ENCODE assay signal across 28 cellular contexts in genomic region chr1:151702936-151703335, GRCh38. TPM values are rescaled to one million over a fixed set of nuclear protein-coding genes. Genes with fewer than 3 reads are reported as not detected.
"Had no signal": no experiment of that assay in that cellular context is flagged by ENCODE, and none has a peak within 500 bp of the region (broad histone marks: within the 10 kb centered on the region; RNA-seq: fewer than 3 reads in every experiment).

No MANE protein-coding gene starts in this region.

- H3K79me2 ChIP-seq: hepatocyte had no signal

- H3K27me3 Mint-ChIP-seq: activated naive CD8-positive, alpha-beta T cell treated with anti-CD3 and anti-CD28 coated beads for 36 hours had no signal

- H3K27ac Mint-ChIP-seq: activated naive CD8-positive, alpha-beta T cell treated with anti-CD3 and anti-CD28 coated beads for 36 hours; activated T-helper 2 cell treated with anti-CD3 and anti-CD28 coated beads, Interferon-gamma antibody, Interleukin-2, Interleukin-4, amounts not matched to agents 10 μg/mL and 5 μg/mL and 100 μg/mL, durations not matched to agents 14 hours and 24 hours and 36 hours; nephron; T-helper 1 cell treated with Interleukin-12 subunit alpha and Interleukin-12 subunit beta and Interleukin-4 antibody, amounts not matched to agents 30 μg/mL and 1 μg/mL, for 36 hours had no signal

- H2AFZ ChIP-seq: hepatocyte had no signal

- H3K4me1 ChIP-seq: breast epithelium, foreskin keratinocyte, right lobe of liver, testis, uterus had no signal

- ATAC-seq: activated T-cell treated with anti-CD3 and anti-CD28 coated beads, Interleukin-2, amount 50 U/mL, for 4 hours; foreskin keratinocyte had no signal

- H3K4me3 ChIP-seq: breast epithelium, coronary artery, hepatocyte, right lobe of liver, testis, uterus had no signal

- H3K9me3 ChIP-seq: breast epithelium, right lobe of liver, testis, uterus had no signal

- H3K9me3 Mint-ChIP-seq: activated naive CD8-positive, alpha-beta T cell treated with anti-CD3 and anti-CD28 coated beads for 36 hours; activated T-cell treated with anti-CD3 and anti-CD28 coated beads, Interleukin-2, amount 50 U/mL, for 4 hours; activated T-helper 2 cell treated with anti-CD3 and anti-CD28 coated beads, Interferon-gamma antibody, Interleukin-2, Interleukin-4, amounts not matched to agents 10 μg/mL and 5 μg/mL and 100 μg/mL, durations not matched to agents 14 hours and 24 hours and 36 hours; nephron; T-helper 1 cell treated with Interleukin-12 subunit alpha and Interleukin-12 subunit beta and Interleukin-4 antibody, amounts not matched to agents 30 μg/mL and 1 μg/mL, for 36 hours had no signal

- H3K36me3 ChIP-seq: breast epithelium, uterus had no signal

- H3K27ac ChIP-seq: breast epithelium, coronary artery, foreskin keratinocyte, hepatocyte, right lobe of liver, testis, uterus had no signal

- DNase-seq: activated CD4-positive, alpha-beta T cell treated with anti-CD3 and anti-CD28 coated beads for 4 hours; activated CD4-positive, alpha-beta T cell treated with anti-CD3 and anti-CD28 coated beads, Interleukin-2, amount 50 U/mL, for 48 hours; activated CD4-positive, CD25-positive, alpha-beta regulatory T cell; activated CD8-positive, alpha-beta memory T cell treated with anti-CD3 and anti-CD28 coated beads, Interleukin-2, amount 50 U/mL, for 48 hours; activated naive CD4-positive, alpha-beta T cell; activated naive CD8-positive, alpha-beta T cell treated with anti-CD3 and anti-CD28 coated beads for 36 hours; activated T-cell treated with anti-CD3 and anti-CD28 coated beads, Interleukin-2, amount 50 U/mL, for 4 hours; erythroblast; foreskin keratinocyte; nucleus accumbens; right lobe of liver; small intestine; stimulated activated CD4-positive, alpha-beta T cell treated with anti-CD3 and anti-CD28 coated beads, Interleukin-2, amount 100 ng/mL, for 24 hours; stimulated activated naive CD4-positive, alpha-beta T cell; T1000; testis; trophoblast cell; uterus had no signal

- H3K4me1 Mint-ChIP-seq: activated naive CD8-positive, alpha-beta T cell treated with anti-CD3 and anti-CD28 coated beads for 36 hours; nephron had no signal

- H3K4me2 ChIP-seq: hepatocyte had no signal

- H3K27me3 ChIP-seq: breast epithelium, foreskin keratinocyte, hepatocyte, right lobe of liver, testis, uterus had no signal

- H3K4me3 Mint-ChIP-seq: activated naive CD8-positive, alpha-beta T cell treated with anti-CD3 and anti-CD28 coated beads for 36 hours; activated T-cell treated with anti-CD3 and anti-CD28 coated beads, Interleukin-2, amount 50 U/mL, for 4 hours; nephron; T-helper 1 cell treated with Interleukin-12 subunit alpha and Interleukin-12 subunit beta and Interleukin-4 antibody, amounts not matched to agents 30 μg/mL and 1 μg/mL, for 36 hours had no signal

RNA-seq across cellular contexts. Expression of gene CELF3, which starts 13.7 kb away (rescaled TPM):
- total RNA-seq: activated CD8-positive, alpha-beta memory T cell treated with anti-CD3 and anti-CD28 coated beads for 36 hours; activated naive CD8-positive, alpha-beta T cell treated with anti-CD3 and anti-CD28 coated beads for 36 hours; activated T-cell treated with anti-CD3 and anti-CD28 coated beads, Interleukin-2, amount 50 U/mL, for 4 hours; activated T-helper 2 cell treated with anti-CD3 and anti-CD28 coated beads, Interferon-gamma antibody, Interleukin-2, Interleukin-4, amounts not matched to agents 10 μg/mL and 5 μg/mL and 100 μg/mL, durations not matched to agents 14 hours and 24 hours and 36 hours; astrocyte; breast epithelium; foreskin keratinocyte; myocyte; right lobe of liver had no signal
- polyA plus RNA-seq: foreskin keratinocyte, liver had no signal

RNA-seq across cellular contexts. Expression of gene RIIAD1, which starts 18.4 kb away (rescaled TPM):
- total RNA-seq: activated CD8-positive, alpha-beta memory T cell treated with anti-CD3 and anti-CD28 coated beads for 36 hours; activated naive CD8-positive, alpha-beta T cell treated with anti-CD3 and anti-CD28 coated beads for 36 hours; activated T-cell treated with anti-CD3 and anti-CD28 coated beads, Interleukin-2, amount 50 U/mL, for 4 hours; activated T-helper 2 cell treated with anti-CD3 and anti-CD28 coated beads, Interferon-gamma antibody, Interleukin-2, Interleukin-4, amounts not matched to agents 10 μg/mL and 5 μg/mL and 100 μg/mL, durations not matched to agents 14 hours and 24 hours and 36 hours; astrocyte; breast epithelium; foreskin keratinocyte; hepatocyte; liver; myocyte; right lobe of liver had no signal
- polyA plus RNA-seq: foreskin keratinocyte, hepatocyte, liver had no signal
